1 cellular context compared by ENCODE assay signal in genomic region chr16:57883480-57883879, GRCh38.
A peak's percentile ranks its signal among the peaks of the same experiment; 100 is the strongest.
TF ChIP-seq lines count a peak whose summit lies in the region.

No MANE protein-coding gene starts in this region.

TF ChIP-seq in WTC11, 78 proteins besides CTCF, POLR2A, EP300 and RAD21 (continued from another document):
- TF ChIP-seq ZNF425 (CRISPR knock-in tag; conservative IDR thresholded peaks at IDR 0.05) (no peak), ZNF121 (CRISPR knock-in tag; IDR thresholded peaks at IDR 0.05) (0 out of 2 replicates have a peak, but pooled peaks have one; percentile 9), MAX (CRISPR knock-in tag; IDR thresholded peaks at IDR 0.05) (no peak)
